2 cellular contexts compared by ENCODE assay signal in the genomic region with DNA sequence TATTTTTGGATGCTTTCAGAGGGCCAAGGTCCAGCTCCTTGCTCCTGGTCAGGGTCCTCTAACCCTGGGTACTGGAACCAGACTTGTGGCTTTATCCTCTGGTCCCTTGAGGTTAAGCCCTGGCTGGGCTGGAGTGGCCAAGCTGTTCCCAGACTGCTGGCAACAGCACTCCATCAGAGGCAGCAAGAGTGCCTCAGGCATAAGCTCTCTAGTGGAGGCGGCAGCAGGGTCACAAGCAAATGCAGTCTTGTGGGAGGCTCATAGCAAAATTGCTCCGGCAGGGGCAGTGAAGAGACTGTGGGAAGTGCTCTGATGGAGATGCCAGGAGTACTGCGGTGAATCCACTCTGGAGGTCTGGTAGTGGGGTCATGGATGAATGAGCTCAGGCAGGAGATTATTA.
TF ChIP-seq lines count a peak whose summit lies in the region.

No MANE protein-coding gene starts in this region.

TF ChIP-seq in SK-N-SH, 30 proteins besides CTCF, POLR2A, EP300 and RAD21 (continued from another document):
- TF ChIP-seq IRF3 (IDR thresholded peaks at IDR 0.05; ENCODE audit: low read depth, low read length): no peak
- no peak for TF ChIP-seq NRF1 (IDR thresholded peaks at IDR 0.05; ENCODE audit: low read depth, low read length)
- TF ChIP-seq RXRA (IDR thresholded peaks at IDR 0.05; ENCODE audit: borderline replicate concordance, low read depth): no peak
- TF ChIP-seq TAF1 (IDR thresholded peaks at IDR 0.05; ENCODE audit: borderline replicate concordance, low read depth, low read length): no peak
- TF ChIP-seq TCF12 (IDR thresholded peaks at IDR 0.05): no peak
- no peak for TF ChIP-seq NFIC (IDR thresholded peaks at IDR 0.05; ENCODE audit: borderline replicate concordance)

TF ChIP-seq in SK-N-SH treated with all-trans-retinoic acid at 6 μM for 48 hours, 23 proteins besides CTCF, POLR2A, EP300 and RAD21 (continued from another document):
- TF ChIP-seq CSDC2 (CRISPR knock-in tag; IDR thresholded peaks at IDR 0.05): no peak
- no peak for TF ChIP-seq RARB (CRISPR knock-in tag; IDR thresholded peaks at IDR 0.05)
- no peak for TF ChIP-seq OSR1 (CRISPR knock-in tag; IDR thresholded peaks at IDR 0.05)
- TF ChIP-seq BACH2 (CRISPR knock-in tag; IDR thresholded peaks at IDR 0.05; ENCODE audit: borderline replicate concordance): no peak
TF ChIP-seq in SK-N-SH treated with all-trans-retinoic acid at 6 μM for 48 hours: peak in this region for 0.
